ENCODE assay signal across 2 cellular contexts in the genomic region with DNA sequence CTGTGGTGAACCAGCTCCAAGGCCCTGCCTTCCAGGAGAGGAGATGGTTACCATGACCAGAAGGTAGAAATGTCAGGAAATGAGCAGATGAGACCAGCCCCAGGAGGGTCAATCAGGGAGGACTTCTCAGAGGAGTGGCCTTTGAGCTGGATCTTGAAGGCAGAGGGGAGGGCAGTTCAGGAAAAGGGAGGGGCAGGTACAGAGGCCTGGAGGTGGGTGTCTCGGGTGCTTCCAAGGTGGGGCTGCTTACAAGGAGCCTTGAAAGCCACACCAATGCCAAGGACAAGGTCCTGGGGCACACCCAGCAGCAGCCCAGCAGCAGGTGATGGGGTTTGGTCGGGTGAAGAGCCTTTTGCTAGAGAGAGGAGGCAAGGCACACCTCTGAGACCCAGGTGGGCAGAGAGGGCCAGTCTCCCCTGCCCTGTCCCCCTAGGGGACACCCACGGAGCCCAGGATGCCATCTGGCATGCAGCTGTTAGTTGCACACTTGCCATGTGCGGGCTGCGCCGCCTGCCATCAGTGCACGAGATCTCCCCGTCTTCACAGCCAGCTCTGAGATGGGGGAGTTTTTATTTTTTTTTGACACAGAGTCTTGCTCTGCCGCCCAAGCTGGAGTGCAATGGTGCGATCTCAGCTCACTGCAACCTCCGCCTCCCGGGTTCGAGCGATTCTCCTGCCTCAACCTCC.
TF ChIP-seq lines count a peak whose summit lies in the region.

No MANE protein-coding gene starts in this region.

TF ChIP-seq in IMR-90, 13 proteins besides CTCF, POLR2A, EP300 and RAD21 (continued from another document):
- TF ChIP-seq MAFK (IDR thresholded peaks at IDR 0.05; ENCODE audit: low read depth, low read length) (no peak), CEBPB (IDR thresholded peaks at IDR 0.05; ENCODE audit: low read depth, low read length) (no peak), ELK1 (IDR thresholded peaks at IDR 0.05; ENCODE audit: borderline replicate concordance, low read depth, low read length) (no peak), CHD1 (IDR thresholded peaks at IDR 0.05; ENCODE audit: low read depth, low read length) (no peak), MXI1 (IDR thresholded peaks at IDR 0.05; ENCODE audit: borderline replicate concordance, low read depth, low read length) (no peak), SMC3 (IDR thresholded peaks at IDR 0.05; ENCODE audit: low read depth, low read length) (no peak), RFX5 (IDR thresholded peaks at IDR 0.05; ENCODE audit: low read depth, low read length) (no peak), MAZ (IDR thresholded peaks at IDR 0.05; ENCODE audit: borderline replicate concordance, low read depth, low read length) (no peak)
- TF ChIP-seq, protein P1, sequence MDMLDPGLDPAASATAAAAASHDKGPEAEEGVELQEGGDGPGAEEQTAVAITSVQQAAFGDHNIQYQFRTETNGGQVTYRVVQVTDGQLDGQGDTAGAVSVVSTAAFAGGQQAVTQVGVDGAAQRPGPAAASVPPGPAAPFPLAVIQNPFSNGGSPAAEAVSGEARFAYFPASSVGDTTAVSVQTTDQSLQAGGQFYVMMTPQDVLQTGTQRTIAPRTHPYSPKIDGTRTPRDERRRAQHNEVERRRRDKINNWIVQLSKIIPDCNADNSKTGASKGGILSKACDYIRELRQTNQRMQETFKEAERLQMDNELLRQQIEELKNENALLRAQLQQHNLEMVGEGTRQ (IDR thresholded peaks at IDR 0.05; ENCODE audit: low read depth, low read length) = no peak

TF ChIP-seq in SK-N-SH treated with all-trans-retinoic acid at 6 μM for 48 hours, 23 proteins besides CTCF, POLR2A, EP300 and RAD21:
- TF ChIP-seq PATZ1 (CRISPR knock-in tag; IDR thresholded peaks at IDR 0.05; ENCODE audit: borderline replicate concordance) = no peak
- TF ChIP-seq ARNTL (CRISPR knock-in tag; IDR thresholded peaks at IDR 0.05; ENCODE audit: borderline replicate concordance, low read depth) = no peak
- no peak for TF ChIP-seq CSDC2 (CRISPR knock-in tag; IDR thresholded peaks at IDR 0.05)
- peak; percentile 61; the same call in 1 of the 2 replicates for TF ChIP-seq TCF4 (CRISPR knock-in tag; IDR thresholded peaks at IDR 0.05; ENCODE audit: borderline replicate concordance)
